ENCODE assay signal across 9 cellular contexts in the genomic region with DNA sequence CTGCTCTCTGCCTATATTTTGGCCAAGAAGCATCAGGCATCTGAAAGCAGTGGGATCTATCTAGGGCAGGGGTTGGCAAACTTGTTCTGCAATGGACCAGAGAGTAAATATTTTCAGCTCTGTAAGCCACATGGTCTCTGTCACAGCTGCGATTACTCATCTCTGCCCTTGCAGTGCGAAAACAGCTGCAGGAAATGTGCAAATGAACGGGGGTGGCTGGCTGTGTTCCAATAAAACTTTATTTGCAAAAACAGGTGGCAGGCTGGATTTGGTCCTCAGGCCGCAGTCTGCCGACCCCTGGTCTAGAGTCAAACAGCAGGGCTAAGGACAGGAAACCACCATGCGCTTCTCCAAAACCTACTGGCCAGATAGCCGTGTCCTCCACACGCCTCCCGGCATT. TPM values are rescaled to one million over a fixed set of nuclear protein-coding genes. Genes with fewer than 3 reads are reported as not detected.
DNase-seq lines count a peak whose midpoint lies in the region; ATAC-seq, FAIRE-seq and TF ChIP-seq lines count a peak whose summit lies in the region.
"Had no signal": no experiment of that assay in that cellular context is flagged by ENCODE, and none has a peak within 500 bp of the region (broad histone marks: within the 10 kb centered on the region; RNA-seq: fewer than 3 reads in every experiment).

No MANE protein-coding gene starts in this region.

- BruUV-seq in GM12878 (replicated peaks; lab: Mats Ljungman, UMichigan) = no TSS peak

- H3K27ac ChIP-seq in GM12878 (ENCODE audit: control insufficient read depth, insufficient read depth) = peak overlapping the region; percentile 26; the same call in 1 of the 2 replicates
- H3K27ac ChIP-seq: right lobe of liver had no signal

- POLR2A ChIA-PET in GM12878 (lab: Charles Lee) = interaction anchor here (0.9 kb wide), 1 partner anchor 44 kb away, joined by 3 read pairs; no protein-coding TSS in a partner anchor

- no peaks in the 10 kb centered on the region for H3K9me3 Mint-ChIP-seq in nephron progenitor cell

- FAIRE-seq in GM12878 (lab: Jason Lieb, UNC) = peak; percentile 92

- H3K36me3 Mint-ChIP-seq in nephron progenitor cell (ENCODE audit: low read depth) = peaks cover 35% of the 10 kb centered on the region

- 18% methylated on average over 9 of the region's 9 CpGs for WGBS in GM12878 (ENCODE audit: insufficient coverage, insufficient replicate concordance, low lambda C conversion rate, missing lambda C conversion rate)

- H3K4me1 Mint-ChIP-seq in nephron progenitor cell = peaks cover 33% of the 10 kb centered on the region

- no peaks in the 10 kb centered on the region for H3K79me2 ChIP-seq in GM12878 (ENCODE audit: control insufficient read depth, insufficient read depth, low read length)

- H2AFZ ChIP-seq in GM12878 (ENCODE audit: control insufficient read depth, low read depth, low read length) = no peak overlapping the region

- peak; percentile 52 for ATAC-seq in Right ventricle myocardium inferior
- ATAC-seq in HG03108 (IDR thresholded peaks at IDR 0.05; ENCODE audit: unreplicated experiment) = peak; percentile 89
- peak; percentile 87 for ATAC-seq in GM12878

- no peak overlapping the region for H3K4me3 ChIP-seq in GM12878
- H3K4me3 ChIP-seq: right lobe of liver had no signal

- no peak for TF ChIP-seq POLR2A in GM12878 (IDR thresholded peaks at IDR 0.05; ENCODE audit: low read depth, low read length)

- H3K9me3 ChIP-seq in GM12878 (replicated peaks; ENCODE audit: control insufficient read depth, insufficient read depth, low read length) = 0 out of 3 replicates have a peak, but pooled peaks cover 2% of the 10 kb centered on the region
- H3K9me3 ChIP-seq: right lobe of liver had no signal

- TF ChIP-seq RAD21 in GM12878 (IDR thresholded peaks at IDR 0.05; ENCODE audit: insufficient read depth, low read depth, low read length) = no peak

- no peak overlapping the region for H3K4me3 Mint-ChIP-seq in nephron progenitor cell

- intact Hi-C loops in Right ventricle myocardium inferior (cut with DNase I) (no loop called here), cardiac septum (cut with DNase I) (loop anchor here (2.0 kb wide), 1 partner anchor 51 kb away; no protein-coding TSS in a partner anchor), GM12878 (cut with micrococcal nuclease; ENCODE audit: unreplicated experiment) (no loop called here)

- H3K36me3 ChIP-seq in GM12878 (ENCODE audit: control insufficient read depth in 2 of 2, insufficient read depth in 2 of 2, low read length in 1 of 2) = peaks cover 4 to 7% of the 10 kb centered on the region in 2 experiments; a peak in 3 of 4 replicates

- no peak for TF ChIP-seq CTCF in GM12878 (IDR thresholded peaks at IDR 0.05 in 2 of 3, conservative IDR thresholded peaks at IDR 0.05 in 1 of 3; ENCODE audit: control insufficient read depth in 2 of 3, extremely low read depth in 1 of 3, insufficient read depth in 1 of 3, low read depth in 3 of 3, low read length in 3 of 3)
- no peak for TF ChIP-seq CTCF in nephron progenitor cell (IDR thresholded peaks at IDR 0.05)

- H3K27ac Mint-ChIP-seq in nephron progenitor cell = no peak overlapping the region

- no peaks in the 10 kb centered on the region for H3K27me3 ChIP-seq in GM12878 (replicated peaks in 1 of 2; ENCODE audit: control insufficient read depth in 2 of 2, insufficient read depth in 2 of 2, low read length in 1 of 2)
- H3K27me3 ChIP-seq: right lobe of liver had no signal

- H4K20me1 ChIP-seq in GM12878 (ENCODE audit: control insufficient read depth, insufficient read depth) = no peaks in the 10 kb centered on the region

- TF ChIP-seq EP300 in GM12878 (IDR thresholded peaks at IDR 0.05; ENCODE audit: borderline replicate concordance in 1 of 2, control insufficient read depth in 1 of 2, low read depth in 2 of 2, low read length in 2 of 2) = peak; percentile 54 to 77; a peak in 2 of 4 replicates

- SMC1A ChIA-PET in GM12878 (lab: Charles Lee; ENCODE audit: uncharacterized antibody, unreplicated experiment) = interaction anchor here (0.7 to 0.9 kb wide), 3 partner anchors 28 to 150 kb away, joined by 3 to 4 read pairs (median 3); no protein-coding TSS in a partner anchor

- DNase-seq in Right ventricle myocardium inferior (ENCODE audit: missing footprints) (no peak), cardiac septum (ENCODE audit: low spot score) (no peak), GM12878 (ENCODE audit: low read depth, low spot score) (peak; percentile 60), mucosa of gallbladder (ENCODE audit: low spot score) (peak; percentile 76), NCI-H446 (lab: John Stamatoyannopoulos, UW) (no peak), NCI-H187 treated with DMSO at 0.1 percent for 48 hours (lab: John Stamatoyannopoulos, UW) (no peak), nephron progenitor cell (no peak)
- DNase-seq: right lobe of liver had no signal

- H3K27me3 Mint-ChIP-seq in nephron progenitor cell (ENCODE audit: low read depth, poor library complexity) = no peaks in the 10 kb centered on the region

- CTCF ChIA-PET in GM12878 (lab: Yijun Ruan, JAX) = interaction anchor here (4.1 kb wide), 1 partner anchor 11 kb away, joined by 15 read pairs; no protein-coding TSS in a partner anchor

- H3K4me1 ChIP-seq in GM12878 (ENCODE audit: control insufficient read depth, insufficient read depth, low read length) = peaks cover 14% of the 10 kb centered on the region
- H3K4me1 ChIP-seq: right lobe of liver had no signal

- no peak overlapping the region for H3K9ac ChIP-seq in GM12878 (ENCODE audit: control insufficient read depth, insufficient read depth, low read length)

- in situ Hi-C loops in GM12878 (cut with MboI) = no loop called here

- RAD21 ChIA-PET in GM12878 (lab: Charles Lee; ENCODE audit: unreplicated experiment) = interaction anchor here (0.9 to 1.5 kb wide), 3 partner anchors 10 to 43 kb away, joined by 3 to 4 read pairs (median 3); no protein-coding TSS in a partner anchor

- peak overlapping the region; percentile 12; the same call in 1 of the 2 replicates for H3K4me2 ChIP-seq in GM12878 (ENCODE audit: control insufficient read depth, insufficient read depth)

TF ChIP-seq in GM12878, 131 proteins besides CTCF, POLR2A, EP300 and RAD21 (continues in another document):
- TF ChIP-seq YY1 (IDR thresholded peaks at IDR 0.05; ENCODE audit: low read depth, low read length) (peak; percentile 45; the same call in 1 of the 2 replicates), FOXK2 (IDR thresholded peaks at IDR 0.05) (no peak), CBX5 (IDR thresholded peaks at IDR 0.05; ENCODE audit: low read depth) (no peak), RFX5 (IDR thresholded peaks at IDR 0.05; ENCODE audit: low read depth, low read length) (no peak), EZH2 (IDR thresholded peaks at IDR 0.05; ENCODE audit: borderline replicate concordance, control insufficient read depth, low read depth, low read length) (no peak), SREBF1 (IDR thresholded peaks at IDR 0.05; ENCODE audit: low read length) (no peak), ASH2L (IDR thresholded peaks at IDR 0.05; ENCODE audit: borderline replicate concordance, low read depth) (no peak)
- TF ChIP-seq, protein P1, sequence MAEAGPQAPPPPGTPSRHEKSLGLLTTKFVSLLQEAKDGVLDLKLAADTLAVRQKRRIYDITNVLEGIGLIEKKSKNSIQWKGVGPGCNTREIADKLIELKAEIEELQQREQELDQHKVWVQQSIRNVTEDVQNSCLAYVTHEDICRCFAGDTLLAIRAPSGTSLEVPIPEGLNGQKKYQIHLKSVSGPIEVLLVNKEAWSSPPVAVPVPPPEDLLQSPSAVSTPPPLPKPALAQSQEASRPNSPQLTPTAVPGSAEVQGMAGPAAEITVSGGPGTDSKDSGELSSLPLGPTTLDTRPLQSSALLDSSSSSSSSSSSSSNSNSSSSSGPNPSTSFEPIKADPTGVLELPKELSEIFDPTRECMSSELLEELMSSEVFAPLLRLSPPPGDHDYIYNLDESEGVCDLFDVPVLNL (IDR thresholded peaks at IDR 0.05; ENCODE audit: low read depth, low read length) = no peak

RNA-seq across cellular contexts. Expression of a gene that starts 48.6 kb away (rescaled TPM):
- 25.3 TPM for total RNA-seq in Right ventricle myocardium inferior
- 29.3 TPM for total RNA-seq in cardiac septum
- total RNA-seq in GM12878 (2013; cell fraction: nucleolus; rRNA removed) = 33.3 and 40.4 TPM in 2 replicates
- total RNA-seq in GM12878 (2014; rRNA removed) = 20.3 and 23.7 TPM in 2 replicates
- total RNA-seq in GM12878 (2014; rRNA removed; fragmentation: Illumina TruSeq; extraction: Trizol) = 13.0 and 13.3 TPM in 2 replicates
- 23.6 and 26.4 TPM in 2 replicates for total RNA-seq in GM12878 (2021)
- 7.7 TPM for polyA plus RNA-seq in GM12878 (2011; ENCODE audit: low read depth)
- polyA plus RNA-seq in GM12878 (2011; rRNA removed) = 6.1 and 7.7 TPM in 2 replicates
- 8.0 and 9.1 TPM in 2 replicates for polyA plus RNA-seq in GM12878 (2011; cell fraction: cytosol; rRNA removed)
- 17.6 and 24.8 TPM in 2 replicates for polyA plus RNA-seq in GM12878 (2011; cell fraction: nucleus; rRNA removed)
- 13.9 and 18.9 TPM in 2 replicates for polyA plus RNA-seq in GM12878 (2012)
- 14.5 and 19.4 TPM in 2 replicates for polyA plus RNA-seq in GM12878 (2014; fragmentation: Illumina TruSeq; extraction: Trizol)
- polyA plus RNA-seq in GM12878 (2014; fragmentation: Nextera tagmentation; extraction: Ambion mirVana) = 1 to 10 TPM; 2.0 to 2.6 TPM
- 13.1 and 13.6 TPM in 2 replicates for polyA plus RNA-seq in GM12878 (2014; rRNA removed)
- 10 to 100 TPM; 21.5 to 24.5 TPM for polyA plus RNA-seq in GM12878 (2016; fragmentation: Nextera tagmentation; extraction: Ambion mirVana)
- polyA minus RNA-seq in GM12878 (2011; rRNA and poly(A)+ RNA removed) = 8.2 and 9.2 TPM in 2 replicates
- polyA minus RNA-seq in GM12878 (2011; cell fraction: cytosol; rRNA and poly(A)+ RNA removed) = 3.8 and 4.0 TPM in 2 replicates
- polyA minus RNA-seq in GM12878 (2011; cell fraction: nucleus; rRNA and poly(A)+ RNA removed) = 9.6 and 10.5 TPM in 2 replicates
- 29.0 TPM for total RNA-seq in mucosa of gallbladder

RNA-seq across cellular contexts. Expression of a gene that starts 48.6 kb away (rescaled TPM):
- total RNA-seq in Right ventricle myocardium inferior (9.2 TPM), cardiac septum (9.0 TPM), GM12878 (2014; rRNA removed) (11.3 and 15.8 TPM in 2 replicates), GM12878 (2014; rRNA removed; fragmentation: Illumina TruSeq; extraction: Trizol) (8.5 and 9.2 TPM in 2 replicates), GM12878 (2021) (16.6 and 18.5 TPM in 2 replicates), mucosa of gallbladder (22.8 TPM)
- total RNA-seq in GM12878 (2013; cell fraction: nucleolus; rRNA removed) = 102 and 111 TPM in 2 replicates
- 4.4 TPM for polyA plus RNA-seq in GM12878 (2011; ENCODE audit: low read depth)
- polyA plus RNA-seq in GM12878 (2011; rRNA removed) (9.2 and 10.0 TPM in 2 replicates), GM12878 (2014; fragmentation: Illumina TruSeq; extraction: Trizol) (7.0 and 7.2 TPM in 2 replicates), GM12878 (2014; fragmentation: Nextera tagmentation; extraction: Ambion mirVana) (1 to 10 TPM; 1.3 to 2.3 TPM), GM12878 (2014; rRNA removed) (12.8 and 14.1 TPM in 2 replicates), GM12878 (2016; fragmentation: Nextera tagmentation; extraction: Ambion mirVana) (10 to 100 TPM; 11.1 to 11.5 TPM)
- 8.3 and 11.6 TPM in 2 replicates for polyA plus RNA-seq in GM12878 (2011; cell fraction: cytosol; rRNA removed)
- 35.3 and 35.5 TPM in 2 replicates for polyA plus RNA-seq in GM12878 (2011; cell fraction: nucleus; rRNA removed)
- 7.5 and 8.4 TPM in 2 replicates for polyA plus RNA-seq in GM12878 (2012)
- 11.7 and 15.8 TPM in 2 replicates for polyA minus RNA-seq in GM12878 (2011; rRNA and poly(A)+ RNA removed)
- 4.7 and 6.0 TPM in 2 replicates for polyA minus RNA-seq in GM12878 (2011; cell fraction: cytosol; rRNA and poly(A)+ RNA removed)
- 27.3 and 51.9 TPM in 2 replicates for polyA minus RNA-seq in GM12878 (2011; cell fraction: nucleus; rRNA and poly(A)+ RNA removed)

Comparison
In these comparisons a context has a peak if more than half of its experiments do, and no peak if none do; other contexts are left out.
1. DNase-seq: peak in GM12878 (single experiment) and mucosa of gallbladder (single experiment); none in Right ventricle myocardium inferior (single experiment), cardiac septum (single experiment), NCI-H446 (0 of 2), NCI-H187 treated with DMSO at 0.1 percent for 48 hours (single experiment) and nephron progenitor cell (single experiment).
2. Peak in every context shown above with its lines, with median percentiles within 50 percentile points of each other: ATAC-seq.